ENCODE assay signal across 8 cellular contexts in the genomic region with DNA sequence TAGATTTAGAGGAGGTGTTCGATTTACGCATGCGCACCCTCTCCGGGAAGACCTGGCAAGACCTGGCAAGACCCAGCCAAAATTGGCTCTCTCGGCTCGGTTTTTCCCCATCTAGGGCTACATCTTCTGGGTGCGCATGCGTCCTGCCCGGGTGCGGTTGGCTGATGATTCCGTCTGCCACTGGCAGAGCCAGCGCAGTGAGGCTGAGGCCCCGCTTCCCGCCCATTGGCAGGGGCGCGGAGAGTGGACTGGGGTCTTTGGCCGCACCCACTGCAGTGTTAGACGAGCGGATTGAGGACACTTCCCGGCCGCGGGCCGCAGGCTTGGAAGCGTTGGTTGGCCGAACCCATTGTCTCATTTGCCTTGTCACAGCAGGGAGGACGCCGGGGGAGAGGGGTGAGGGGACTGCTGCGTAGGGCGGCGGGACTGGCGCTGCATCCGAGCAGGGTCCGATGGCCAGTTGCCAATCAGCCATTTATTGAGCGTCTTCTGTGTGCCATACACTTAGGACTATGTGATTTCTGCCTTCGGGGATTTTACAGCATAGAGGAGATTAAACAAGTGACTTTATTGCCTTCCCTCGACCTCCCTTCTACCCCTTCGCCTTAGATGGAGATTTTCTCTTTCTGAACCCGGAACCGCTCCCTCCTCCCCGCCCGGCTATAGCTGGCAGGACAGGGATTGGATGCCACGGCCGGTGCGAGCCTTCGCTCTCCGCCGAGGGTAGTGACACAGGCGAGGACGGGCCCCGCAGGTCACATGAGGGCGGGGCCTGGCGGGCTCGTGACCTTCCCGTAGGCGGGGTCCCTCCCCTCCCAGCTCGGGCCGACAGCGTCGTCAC. TPM values are rescaled to one million over a fixed set of nuclear protein-coding genes. Genes with fewer than 3 reads are reported as not detected.
DNase-seq lines count a peak whose midpoint lies in the region; ATAC-seq and TF ChIP-seq lines count a peak whose summit lies in the region.

No MANE protein-coding gene starts in this region.

- H3K36me3 Mint-ChIP-seq in activated T-cell treated with anti-CD3 and anti-CD28 coated beads, Interleukin-2, amount 50 U/mL, for 4 hours (ENCODE audit: insufficient read depth), result peaks cover 3% of the 10 kb centered on the region

- H3K4me3 ChIP-seq in PC-9 (peak overlapping the region; percentile 66), esophagus (ENCODE audit: low read depth in 1 of 2, low read length in 2 of 2) (peak overlapping the region; percentile 41 to 51), mucosa of rectum (ENCODE audit: low read length in 2 of 2) (peak overlapping the region; percentile 75 to 79)

- no peaks in the 10 kb centered on the region for H4K20me1 ChIP-seq in PC-9 (ENCODE audit: insufficient read depth)

- no peaks in the 10 kb centered on the region for H3K9me3 ChIP-seq in PC-9 (ENCODE audit: insufficient read depth, low read depth)
- no peaks in the 10 kb centered on the region for H3K9me3 ChIP-seq in esophagus (ENCODE audit: control insufficient read depth in 2 of 2, insufficient read depth in 1 of 2, low read depth in 1 of 2, low read length in 1 of 2)
- H3K9me3 ChIP-seq in mucosa of rectum (ENCODE audit: control insufficient read depth in 2 of 2, low read length in 2 of 2), result no peaks in the 10 kb centered on the region

- no peaks in the 10 kb centered on the region for H3K36me3 ChIP-seq in PC-9 (ENCODE audit: low read depth)
- no peaks in the 10 kb centered on the region for H3K36me3 ChIP-seq in esophagus (ENCODE audit: control insufficient read depth in 2 of 2, insufficient read depth in 2 of 2, low read length in 1 of 2)
- H3K36me3 ChIP-seq in mucosa of rectum (ENCODE audit: control insufficient read depth in 2 of 2, insufficient read depth in 2 of 2, low read length in 2 of 2), result no peaks in the 10 kb centered on the region

- H3K27me3 ChIP-seq in PC-9 (ENCODE audit: insufficient read depth, low read depth) (no peaks in the 10 kb centered on the region), esophagus (ENCODE audit: control insufficient read depth in 1 of 2, insufficient read depth in 2 of 2, low read length in 2 of 2) (no peaks in the 10 kb centered on the region), mucosa of rectum (ENCODE audit: control insufficient read depth in 2 of 2, insufficient read depth in 2 of 2, low read length in 2 of 2) (no peaks in the 10 kb centered on the region)

- intact Hi-C loops in PC-9 (cut with micrococcal nuclease; ENCODE audit: unreplicated experiment), result loop anchor here (1.0 to 2.0 kb wide), 4 partner anchors 14 to 151 kb away; no protein-coding TSS in a partner anchor

- no peaks in the 10 kb centered on the region for H3K9me3 Mint-ChIP-seq in activated T-cell treated with anti-CD3 and anti-CD28 coated beads, Interleukin-2, amount 50 U/mL, for 4 hours

- 0% methylated on average over 59 of the region's 59 CpGs for WGBS in esophagus, 2 donors

- ATAC-seq in GM21723 (IDR thresholded peaks at IDR 0.05; ENCODE audit: unreplicated experiment), result peak; percentile 75
- peak; percentile 88 for ATAC-seq in activated T-cell treated with anti-CD3 and anti-CD28 coated beads, Interleukin-2, amount 50 U/mL, for 4 hours

- peak overlapping the region; percentile 90 for H3K4me2 ChIP-seq in PC-9

- H3K9me2 ChIP-seq in PC-9 (ENCODE audit: insufficient read depth), result no peaks in the 10 kb centered on the region

- H3F3A ChIP-seq in PC-9 (ENCODE audit: insufficient read depth, low read depth), result peaks cover 32% of the 10 kb centered on the region

- BruUV-seq in PC-9 (replicated peaks; lab: Mats Ljungman, UMichigan), result TSS peak; percentile 94

- POLR2A ChIA-PET in PC-9 (lab: Charles Lee; ENCODE audit: unreplicated experiment), result interaction anchor here (0.6 to 1.1 kb wide), 11 partner anchors 15 to 344 kb away, joined by 3 to 34 read pairs (median 5); partner anchors contain the start of genes CCT3, MEF2D and TSACC

- peak; percentile 98 for DNase-seq in DMS53 treated with DMSO at 0.1 percent for 48 hours (lab: John Stamatoyannopoulos, UW; ENCODE audit: unreplicated experiment)
- DNase-seq in KG1 (lab: John Stamatoyannopoulos, UW), result peak; percentile 69
- DNase-seq in PC-9, result peak; percentile 95 to 96
- peak; percentile 96 for DNase-seq in activated T-cell treated with anti-CD3 and anti-CD28 coated beads, Interleukin-2, amount 50 U/mL, for 4 hours
- peak; percentile 92 to 94 for DNase-seq in stimulated activated CD8-positive, alpha-beta memory T cell treated with anti-CD3 and anti-CD28 coated beads, Interleukin-4, amount 100 ng/mL, for 4 hours (ENCODE audit: low read depth in 2 of 2, low spot score in 1 of 2)

- H3K79me2 ChIP-seq in PC-9 (ENCODE audit: low read depth), result no peaks in the 10 kb centered on the region

- peak overlapping the region; percentile 89 for H3K4me3 Mint-ChIP-seq in activated T-cell treated with anti-CD3 and anti-CD28 coated beads, Interleukin-2, amount 50 U/mL, for 4 hours

- peaks cover 12% of the 10 kb centered on the region for H3K4me1 Mint-ChIP-seq in activated T-cell treated with anti-CD3 and anti-CD28 coated beads, Interleukin-2, amount 50 U/mL, for 4 hours (ENCODE audit: low read depth)

- H3K4me1 ChIP-seq in PC-9 (replicated peaks; ENCODE audit: insufficient read depth) (peaks cover 13% of the 10 kb centered on the region), esophagus (ENCODE audit: control insufficient read depth in 2 of 2, insufficient read depth in 2 of 2, low read length in 1 of 2) (peaks cover 0 to 2% of the 10 kb centered on the region in 2 donors), mucosa of rectum (ENCODE audit: control insufficient read depth in 2 of 2, insufficient read depth in 2 of 2, low read length in 2 of 2) (peaks cover 14 to 17% of the 10 kb centered on the region in 2 donors)

- H3K27ac ChIP-seq in PC-9 (peak overlapping the region; percentile 89), esophagus (ENCODE audit: low read depth in 2 of 2, low read length in 1 of 2) (peak overlapping the region; percentile 98), mucosa of rectum (ENCODE audit: low read depth in 2 of 2, low read length in 2 of 2) (peak overlapping the region; percentile 99 to 100)

- peak overlapping the region; percentile 82 for H2AFZ ChIP-seq in PC-9

- CTCF ChIA-PET in PC-9 (lab: Charles Lee), result interaction anchor here (0.6 to 1.3 kb wide), 11 partner anchors 34 to 338 kb away, joined by 3 to 6 read pairs (median 4); partner anchors contain the start of genes MEF2D and PMF1

- no peak for TF ChIP-seq CTCF in PC-9 (conservative IDR thresholded peaks at IDR 0.05)

- H3K27me3 Mint-ChIP-seq in activated T-cell treated with anti-CD3 and anti-CD28 coated beads, Interleukin-2, amount 50 U/mL, for 4 hours (ENCODE audit: low read depth), result no peaks in the 10 kb centered on the region

- H3K9ac ChIP-seq in mucosa of rectum (ENCODE audit: low read depth in 1 of 2, low read length in 2 of 2), result peak overlapping the region; percentile 94 to 96

RNA-seq across cellular contexts. Expression of gene MEF2D, which starts 43.7 kb away (rescaled TPM):
- total RNA-seq in PC-9 (2021), result 25.5 and 33.5 TPM in 2 replicates
- 10 to 100 TPM; 42.5 to 50.9 (median 46.3) TPM for total RNA-seq in activated T-cell treated with anti-CD3 and anti-CD28 coated beads, Interleukin-2, amount 50 U/mL, for 4 hours
- 10 to 100 TPM in 1 of 2 donors, 1 to 10 TPM in 1; 8.5 to 13.5 TPM for polyA plus RNA-seq in esophagus

Comparison
In these comparisons a context has a peak if more than half of its experiments do, and no peak if none do; other contexts are left out.
1. Peak in every context shown above with its lines: DNase-seq, ATAC-seq, H3K4me3 ChIP-seq and H3K27ac ChIP-seq.